ENCODE assay signal across 1 cellular context in genomic region chr1:239870194-239870593, GRCh38.
TF ChIP-seq lines count a peak whose summit lies in the region.

No MANE protein-coding gene starts in this region.

TF ChIP-seq in WTC11, 78 proteins besides CTCF, POLR2A, EP300 and RAD21 (continued from another document):
- TF ChIP-seq USF1 (CRISPR knock-in tag; IDR thresholded peaks at IDR 0.05) = no peak
